Comparison of ENCODE assay signal across 26 cellular contexts in the genomic region with DNA sequence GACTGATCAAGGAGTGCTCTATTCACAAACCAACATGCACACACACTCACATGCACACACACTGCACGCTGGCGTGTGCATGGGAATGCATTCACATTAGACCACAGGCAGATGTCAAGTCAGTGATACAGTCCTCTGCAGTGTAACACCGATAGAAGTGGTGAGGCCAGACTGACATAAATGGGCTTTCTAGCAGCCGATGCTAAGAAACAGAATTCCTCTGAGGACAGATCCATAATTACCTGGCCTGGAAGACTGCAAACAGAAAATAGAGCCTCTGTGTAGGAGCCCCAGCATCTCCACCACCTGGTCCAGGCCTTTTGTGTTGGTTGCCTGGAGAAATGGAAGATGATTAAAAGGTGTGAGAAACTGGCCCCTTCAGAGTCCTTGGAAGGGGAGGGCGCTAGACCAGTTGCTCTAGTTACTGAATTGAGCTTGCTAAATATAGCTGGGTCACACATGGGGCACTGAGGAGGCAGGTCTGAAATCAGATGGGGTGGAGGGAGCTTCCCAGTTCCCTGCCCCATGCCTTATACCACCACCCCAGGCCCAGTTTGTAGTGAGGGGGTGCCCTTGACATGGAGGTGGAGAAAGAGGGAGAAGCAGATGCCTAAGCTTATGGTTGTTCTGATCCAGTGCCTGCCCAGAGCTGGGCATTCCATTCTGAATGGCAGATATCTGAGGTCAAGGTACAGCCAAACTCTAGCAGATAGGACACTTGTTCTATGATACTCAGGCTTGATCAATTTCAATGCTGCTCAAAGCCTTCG.
DNase-seq lines count a peak whose midpoint lies in the region; ATAC-seq lines count a peak whose summit lies in the region.
"Had no signal": no experiment of that assay in that cellular context is flagged by ENCODE, and none has a peak within 500 bp of the region (broad histone marks: within the 10 kb centered on the region; RNA-seq: fewer than 3 reads in every experiment).

No MANE protein-coding gene starts in this region.

- intact Hi-C loops in sciatic nerve (cut with DNase I) = no loop called here

- ATAC-seq in sciatic nerve = no peak
- ATAC-seq in stimulated activated naive CD8-positive, alpha-beta T cell treated with anti-CD3 and anti-CD28 coated beads, Interleukin-15, Interleukin-2, amounts not matched to agents 100 U/mL and 50 U/mL, for 24 hours = no peak
- ATAC-seq: activated CD4-positive, alpha-beta T cell treated with anti-CD3 and anti-CD28 coated beads for 36 hours; activated T-cell treated with anti-CD3 and anti-CD28 coated beads, Interleukin-2, amount 50 U/mL, for 4 hours; lower lobe of right lung; stimulated activated naive CD8-positive, alpha-beta T cell treated with anti-CD3 and anti-CD28 coated beads, Interleukin-15, amount 100 ng/mL, for 72 hours had no signal

- DNase-seq in activated CD8-positive, alpha-beta memory T cell treated with anti-CD3 and anti-CD28 coated beads for 24 hours = peak; percentile 37
- no peak for DNase-seq in activated CD8-positive, alpha-beta memory T cell treated with anti-CD3 and anti-CD28 coated beads, Interleukin-2, amount 50 U/mL, for 48 hours
- DNase-seq in NCI-H69 (lab: John Stamatoyannopoulos, UW) (peak; percentile 72), islet precursor cell (peak; percentile 82), sciatic nerve (ENCODE audit: low spot score) (peak; percentile 22), DMS53 (lab: John Stamatoyannopoulos, UW) (no peak), SKM-1 treated with dmso at 0.1 percent for 144 hours (lab: John Stamatoyannopoulos, UW; ENCODE audit: unreplicated experiment) (no peak)
- DNase-seq in stimulated activated naive CD8-positive, alpha-beta T cell treated with anti-CD3 and anti-CD28 coated beads, Interleukin-15, Interleukin-2, amounts not matched to agents 100 U/mL and 50 U/mL, for 24 hours = no peak
- DNase-seq: activated CD4-positive, alpha-beta T cell treated with anti-CD3 and anti-CD28 coated beads for 36 hours; activated T-cell treated with anti-CD3 and anti-CD28 coated beads, Interleukin-2, amount 50 U/mL, for 4 hours; Caco-2; central memory CD4-positive, alpha-beta T cell; foreskin melanocyte; heart right ventricle; IMR-90; lower lobe of right lung; NCI-H1694; NCI-H2171 treated with DMSO at 0.1 percent for 48 hours; NCI-H524 treated with DMSO at 0.1 percent for 48 hours; PC-9; retina; SHP77; stimulated activated CD4-positive, alpha-beta T cell treated with anti-CD3 and anti-CD28 coated beads, Interleukin-2, amount 100 ng/mL, for 24 hours; stimulated activated naive CD8-positive, alpha-beta T cell treated with anti-CD3 and anti-CD28 coated beads, Interleukin-15, amount 100 ng/mL, for 72 hours; SW 1271; uterus had no signal

Comparison
In these comparisons a context has a peak if more than half of its experiments do, and no peak if none do; other contexts are left out.
1. DNase-seq: peak in activated CD8-positive, alpha-beta memory T cell treated with anti-CD3 and anti-CD28 coated beads for 24 hours (single experiment), NCI-H69 (single experiment), islet precursor cell (single experiment) and sciatic nerve (single experiment); none in activated CD8-positive, alpha-beta memory T cell treated with anti-CD3 and anti-CD28 coated beads, Interleukin-2, amount 50 U/mL, for 48 hours (single experiment), DMS53 (single experiment), stimulated activated naive CD8-positive, alpha-beta T cell treated with anti-CD3 and anti-CD28 coated beads, Interleukin-15, Interleukin-2, amounts not matched to agents 100 U/mL and 50 U/mL, for 24 hours (single experiment) and SKM-1 treated with dmso at 0.1 percent for 144 hours (single experiment).